In genomic region chr4:105708376-105709080, GRCh38 we compare ENCODE assay signal across 1 cellular context.
TF ChIP-seq lines count a peak whose summit lies in the region.

TSS of gene GSTCD (plus strand) at chr4:105708784. CDS start at chr4:105717614, 8,830 bp downstream.
A gene with protein sequence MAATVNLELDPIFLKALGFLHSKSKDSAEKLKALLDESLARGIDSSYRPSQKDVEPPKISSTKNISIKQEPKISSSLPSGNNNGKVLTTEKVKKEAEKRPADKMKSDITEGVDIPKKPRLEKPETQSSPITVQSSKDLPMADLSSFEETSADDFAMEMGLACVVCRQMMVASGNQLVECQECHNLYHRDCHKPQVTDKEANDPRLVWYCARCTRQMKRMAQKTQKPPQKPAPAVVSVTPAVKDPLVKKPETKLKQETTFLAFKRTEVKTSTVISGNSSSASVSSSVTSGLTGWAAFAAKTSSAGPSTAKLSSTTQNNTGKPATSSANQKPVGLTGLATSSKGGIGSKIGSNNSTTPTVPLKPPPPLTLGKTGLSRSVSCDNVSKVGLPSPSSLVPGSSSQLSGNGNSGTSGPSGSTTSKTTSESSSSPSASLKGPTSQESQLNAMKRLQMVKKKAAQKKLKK (minus strand): TSS chr4:105708689. CDS start chr4:105700005, 8,684 bp downstream.

TF ChIP-seq in K562, 482 proteins besides CTCF, POLR2A, EP300 and RAD21 (continued from another document and continues in another):
- TF ChIP-seq ZHX1 (conservative IDR thresholded peaks at IDR 0.05; ENCODE audit: low read length) (peak; percentile 86), THRAP3 (IDR thresholded peaks at IDR 0.05; ENCODE audit: borderline replicate concordance) (peak; percentile 88), KAT2B (IDR thresholded peaks at IDR 0.05; ENCODE audit: low read depth, low read length) (no peak), TARDBP (IDR thresholded peaks at IDR 0.05) (peak; percentile 86; the same call in 1 of the 2 replicates), XRCC3 (IDR thresholded peaks at IDR 0.05) (peak; percentile 44; the same call in 1 of the 2 replicates), FIP1L1 (IDR thresholded peaks at IDR 0.05; ENCODE audit: low read depth, low read length, poor library complexity, severe bottlenecking) (peak; percentile 62), TOE1 (IDR thresholded peaks at IDR 0.05; ENCODE audit: borderline replicate concordance) (peak; percentile 87), TOE1 (CRISPR knock-in tag; IDR thresholded peaks at IDR 0.05; ENCODE audit: borderline replicate concordance, low read depth) (no peak), BHLHE40 (IDR thresholded peaks at IDR 0.05; ENCODE audit: low read length) (peak; percentile 53; the same call in 1 of the 2 replicates), ZZZ3 (IDR thresholded peaks at IDR 0.05) (no peak), CXXC5 (CRISPR knock-in tag; IDR thresholded peaks at IDR 0.05) (peak; percentile 79), ZNF12 (CRISPR knock-in tag; IDR thresholded peaks at IDR 0.05) (no peak), LARP7 (IDR thresholded peaks at IDR 0.05) (peak; percentile 35; the same call in 1 of the 2 replicates), NR3C1 (CRISPR knock-in tag; IDR thresholded peaks at IDR 0.05) (0 out of 2 replicates have a peak, but pooled peaks have one; percentile 56), DNMT1 (IDR thresholded peaks at IDR 0.05) (no peak), MEIS2 (IDR thresholded peaks at IDR 0.05; ENCODE audit: partially characterized antibody) (peak; percentile 40), HLTF (IDR thresholded peaks at IDR 0.05) (peak; percentile 80), ZNF717 (CRISPR knock-in tag; IDR thresholded peaks at IDR 0.05) (no peak), NR2C1 (IDR thresholded peaks at IDR 0.05) (peak; percentile 46; the same call in 1 of the 2 replicates), NR2C1 (tag; IDR thresholded peaks at IDR 0.05) (peak; percentile 77), ZNF224 (CRISPR knock-in tag; IDR thresholded peaks at IDR 0.05) (0 out of 2 replicates have a peak, but pooled peaks have one; percentile 22), POLR2H (tag; IDR thresholded peaks at IDR 0.05; ENCODE audit: low read depth) (peak; percentile 59; the same call in 1 of the 2 replicates), ZBTB1 (CRISPR knock-in tag; IDR thresholded peaks at IDR 0.05; ENCODE audit: borderline replicate concordance, low read depth) (peak; percentile 94), SP2 (IDR thresholded peaks at IDR 0.05; ENCODE audit: extremely low read depth, low read depth, low read length, poor library complexity, severe bottlenecking) (no peak), MAZ (CRISPR knock-in tag; conservative IDR thresholded peaks at IDR 0.05 in 1 of 2, IDR thresholded peaks at IDR 0.05 in 1 of 2) (peak; percentile 81 to 98), CTBP1 (IDR thresholded peaks at IDR 0.05; ENCODE audit: borderline replicate concordance) (peak; percentile 84), E2F4 (CRISPR knock-in tag; IDR thresholded peaks at IDR 0.05; ENCODE audit: low read depth) (no peak), HNRNPLL (IDR thresholded peaks at IDR 0.05; ENCODE audit: low read depth, low read length, poor library complexity, severe bottlenecking) (peak; percentile 45), NFYB (IDR thresholded peaks at IDR 0.05; ENCODE audit: extremely low read depth, insufficient read length) (no peak), MAFF (IDR thresholded peaks at IDR 0.05; ENCODE audit: low read length) (peak; percentile 8; the same call in 1 of the 2 replicates), U2AF1 (optimal IDR thresholded peaks at IDR 0.05; ENCODE audit: low read depth, low read length) (no peak), POLR2B (IDR thresholded peaks at IDR 0.05; ENCODE audit: low read depth, partially characterized antibody) (peak; percentile 90), FOXA3 (CRISPR knock-in tag; conservative IDR thresholded peaks at IDR 0.05 in 1 of 2, IDR thresholded peaks at IDR 0.05 in 1 of 2) (no peak; a peak in 1 of 4 replicates), PBX2 (CRISPR knock-in tag; IDR thresholded peaks at IDR 0.05; ENCODE audit: low read depth) (no peak), PBX2 (tag; conservative IDR thresholded peaks at IDR 0.05; ENCODE audit: low read depth) (peak; percentile 55), RBM22 (IDR thresholded peaks at IDR 0.05; ENCODE audit: low read depth, low read length, poor library complexity, severe bottlenecking) (peak; percentile 78), NR4A1 (CRISPR knock-in tag; IDR thresholded peaks at IDR 0.05) (no peak), NR4A1 (tag; IDR thresholded peaks at IDR 0.05) (0 out of 2 replicates have a peak, but pooled peaks have one; percentile 70), LEF1 (IDR thresholded peaks at IDR 0.05) (0 out of 2 replicates have a peak, but pooled peaks have one; percentile 30), ZFPM2 (CRISPR knock-in tag; IDR thresholded peaks at IDR 0.05) (no peak), ZNF696 (CRISPR knock-in tag; conservative IDR thresholded peaks at IDR 0.05) (no peak), PTBP1 (IDR thresholded peaks at IDR 0.05; ENCODE audit: low read depth, low read length) (no peak), NFE2 (IDR thresholded peaks at IDR 0.05; ENCODE audit: low read depth) (no peak), NRF1 (conservative IDR thresholded peaks at IDR 0.05 in 1 of 2, IDR thresholded peaks at IDR 0.05 in 1 of 2) (peak; percentile 60; a peak in 3 of 4 replicates), CCNT2 (IDR thresholded peaks at IDR 0.05; ENCODE audit: borderline replicate concordance, extremely low read depth, insufficient read length, low read depth, low read length) (peak; percentile 27), NBN (IDR thresholded peaks at IDR 0.05; ENCODE audit: low read depth) (peak; percentile 88; the same call in 1 of the 2 replicates), TCF3 (CRISPR knock-in tag; IDR thresholded peaks at IDR 0.05) (no peak)
- TF ChIP-seq, protein P1, sequence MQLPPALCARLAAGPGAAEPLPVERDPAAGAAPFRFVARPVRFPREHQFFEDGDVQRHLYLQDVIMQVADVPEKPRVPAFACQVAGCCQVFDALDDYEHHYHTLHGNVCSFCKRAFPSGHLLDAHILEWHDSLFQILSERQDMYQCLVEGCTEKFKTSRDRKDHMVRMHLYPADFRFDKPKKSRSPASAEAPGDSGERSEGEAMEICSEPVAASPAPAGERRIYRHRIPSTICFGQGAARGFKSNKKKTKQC (CRISPR knock-in tag; IDR thresholded peaks at IDR 0.05), result peak; percentile 61
- TF ChIP-seq, protein P2, sequence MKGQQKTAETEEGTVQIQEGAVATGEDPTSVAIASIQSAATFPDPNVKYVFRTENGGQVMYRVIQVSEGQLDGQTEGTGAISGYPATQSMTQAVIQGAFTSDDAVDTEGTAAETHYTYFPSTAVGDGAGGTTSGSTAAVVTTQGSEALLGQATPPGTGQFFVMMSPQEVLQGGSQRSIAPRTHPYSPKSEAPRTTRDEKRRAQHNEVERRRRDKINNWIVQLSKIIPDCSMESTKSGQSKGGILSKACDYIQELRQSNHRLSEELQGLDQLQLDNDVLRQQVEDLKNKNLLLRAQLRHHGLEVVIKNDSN (CRISPR knock-in tag; IDR thresholded peaks at IDR 0.05), result no peak
- TF ChIP-seq, protein P3, sequence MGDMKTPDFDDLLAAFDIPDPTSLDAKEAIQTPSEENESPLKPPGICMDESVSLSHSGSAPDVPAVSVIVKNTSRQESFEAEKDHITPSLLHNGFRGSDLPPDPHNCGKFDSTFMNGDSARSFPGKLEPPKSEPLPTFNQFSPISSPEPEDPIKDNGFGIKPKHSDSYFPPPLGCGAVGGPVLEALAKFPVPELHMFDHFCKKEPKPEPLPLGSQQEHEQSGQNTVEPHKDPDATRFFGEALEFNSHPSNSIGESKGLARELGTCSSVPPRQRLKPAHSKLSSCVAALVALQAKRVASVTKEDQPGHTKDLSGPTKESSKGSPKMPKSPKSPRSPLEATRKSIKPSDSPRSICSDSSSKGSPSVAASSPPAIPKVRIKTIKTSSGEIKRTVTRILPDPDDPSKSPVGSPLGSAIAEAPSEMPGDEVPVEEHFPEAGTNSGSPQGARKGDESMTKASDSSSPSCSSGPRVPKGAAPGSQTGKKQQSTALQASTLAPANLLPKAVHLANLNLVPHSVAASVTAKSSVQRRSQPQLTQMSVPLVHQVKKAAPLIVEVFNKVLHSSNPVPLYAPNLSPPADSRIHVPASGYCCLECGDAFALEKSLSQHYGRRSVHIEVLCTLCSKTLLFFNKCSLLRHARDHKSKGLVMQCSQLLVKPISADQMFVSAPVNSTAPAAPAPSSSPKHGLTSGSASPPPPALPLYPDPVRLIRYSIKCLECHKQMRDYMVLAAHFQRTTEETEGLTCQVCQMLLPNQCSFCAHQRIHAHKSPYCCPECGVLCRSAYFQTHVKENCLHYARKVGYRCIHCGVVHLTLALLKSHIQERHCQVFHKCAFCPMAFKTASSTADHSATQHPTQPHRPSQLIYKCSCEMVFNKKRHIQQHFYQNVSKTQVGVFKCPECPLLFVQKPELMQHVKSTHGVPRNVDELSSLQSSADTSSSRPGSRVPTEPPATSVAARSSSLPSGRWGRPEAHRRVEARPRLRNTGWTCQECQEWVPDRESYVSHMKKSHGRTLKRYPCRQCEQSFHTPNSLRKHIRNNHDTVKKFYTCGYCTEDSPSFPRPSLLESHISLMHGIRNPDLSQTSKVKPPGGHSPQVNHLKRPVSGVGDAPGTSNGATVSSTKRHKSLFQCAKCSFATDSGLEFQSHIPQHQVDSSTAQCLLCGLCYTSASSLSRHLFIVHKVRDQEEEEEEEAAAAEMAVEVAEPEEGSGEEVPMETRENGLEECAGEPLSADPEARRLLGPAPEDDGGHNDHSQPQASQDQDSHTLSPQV (IDR thresholded peaks at IDR 0.05), result no peak
- TF ChIP-seq, protein P4, sequence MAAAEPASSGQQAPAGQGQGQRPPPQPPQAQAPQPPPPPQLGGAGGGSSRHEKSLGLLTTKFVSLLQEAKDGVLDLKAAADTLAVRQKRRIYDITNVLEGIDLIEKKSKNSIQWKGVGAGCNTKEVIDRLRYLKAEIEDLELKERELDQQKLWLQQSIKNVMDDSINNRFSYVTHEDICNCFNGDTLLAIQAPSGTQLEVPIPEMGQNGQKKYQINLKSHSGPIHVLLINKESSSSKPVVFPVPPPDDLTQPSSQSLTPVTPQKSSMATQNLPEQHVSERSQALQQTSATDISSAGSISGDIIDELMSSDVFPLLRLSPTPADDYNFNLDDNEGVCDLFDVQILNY (CRISPR knock-in tag; IDR thresholded peaks at IDR 0.05), result peak; percentile 35
